ENCODE assay signal across 25 cellular contexts in genomic region chr6:145374566-145374965, GRCh38.
"Had no signal": no experiment of that assay in that cellular context is flagged by ENCODE, and none has a peak within 500 bp of the region (broad histone marks: within the 10 kb centered on the region; RNA-seq: fewer than 3 reads in every experiment).

No MANE protein-coding gene starts in this region.

- H3K9me3 ChIP-seq: ovary, prostate gland, tibial nerve, uterus had no signal

- H3K27me3 ChIP-seq: left lung, ovary, tibial nerve, uterus had no signal

- H3K4me1 Mint-ChIP-seq: nephron; stimulated activated naive CD8-positive, alpha-beta T cell treated with anti-CD3 and anti-CD28 coated beads, Interleukin-15, amount 100 ng/mL, for 72 hours had no signal

- DNase-seq: hippocampal formation; kidney; left colon; left lung; lower lobe of right lung; mammary epithelial cell; mesenchymal stem cell; naive thymus-derived CD8-positive, alpha-beta T cell; ovary; retina; right cardiac atrium; stimulated activated CD4-positive, alpha-beta T cell treated with anti-CD3 and anti-CD28 coated beads, Interleukin-1b, Interleukin-23, amount 100 ng/mL, for 48 hours; stimulated activated CD4-positive, alpha-beta T cell treated with anti-CD3 and anti-CD28 coated beads, Interleukin-2, amount 100 ng/mL, for 48 hours; stimulated activated CD4-positive, alpha-beta T cell treated with anti-CD3 and anti-CD28 coated beads, Interleukin-4, amount 100 ng/mL, for 4 hours; stimulated activated CD8-positive, alpha-beta memory T cell treated with anti-CD3 and anti-CD28 coated beads, Interleukin-4, amount 100 ng/mL, for 48 hours; stimulated activated naive CD4-positive, alpha-beta T cell treated with Interleukin-2 at 50 U/mL for 16 hours; stimulated activated naive CD8-positive, alpha-beta T cell treated with anti-CD3 and anti-CD28 coated beads, Interleukin-15, amount 100 ng/mL, for 72 hours; substantia nigra; uterus had no signal

- H3K36me3 Mint-ChIP-seq: naive thymus-derived CD8-positive, alpha-beta T cell; stimulated activated memory B cell treated with anti-CD40 and anti-IgM and Interleukin-4, amounts not matched to agents 10 μg/mL and 1 μg/mL and 100 μg/mL, for 72 hours; type B pancreatic cell had no signal

- H3K27ac Mint-ChIP-seq: naive thymus-derived CD8-positive, alpha-beta T cell; nephron; stimulated activated memory B cell treated with anti-CD40 and anti-IgM and Interleukin-4, amounts not matched to agents 10 μg/mL and 1 μg/mL and 100 μg/mL, for 72 hours; stimulated activated naive CD8-positive, alpha-beta T cell treated with anti-CD3 and anti-CD28 coated beads, Interleukin-15, amount 100 ng/mL, for 72 hours; type B pancreatic cell had no signal

- FAIRE-seq: kidney had no signal

- H3K27ac ChIP-seq: left lung, lower lobe of right lung, ovary, prostate gland, tibial nerve, uterus had no signal

- H3K4me3 ChIP-seq: left lung, lower lobe of right lung, ovary, prostate gland, smooth muscle cell, tibial nerve, uterus had no signal

- H3K36me3 ChIP-seq: left lung, lower lobe of right lung, ovary, prostate gland, tibial nerve, uterus had no signal

- ATAC-seq: left colon; left lung; lower lobe of right lung; naive thymus-derived CD8-positive, alpha-beta T cell; right cardiac atrium; stimulated activated memory B cell treated with anti-CD40 and anti-IgM and Interleukin-4, amounts not matched to agents 10 μg/mL and 1 μg/mL and 100 μg/mL, for 72 hours; stimulated activated naive CD8-positive, alpha-beta T cell treated with anti-CD3 and anti-CD28 coated beads, Interleukin-15, amount 100 ng/mL, for 72 hours had no signal

- H3K4me1 ChIP-seq: left lung, lower lobe of right lung, prostate gland, tibial nerve, uterus had no signal

- H3K4me3 Mint-ChIP-seq: naive thymus-derived CD8-positive, alpha-beta T cell; nephron; stimulated activated memory B cell treated with anti-CD40 and anti-IgM and Interleukin-4, amounts not matched to agents 10 μg/mL and 1 μg/mL and 100 μg/mL, for 72 hours; stimulated activated naive CD8-positive, alpha-beta T cell treated with anti-CD3 and anti-CD28 coated beads, Interleukin-15, amount 100 ng/mL, for 72 hours; type B pancreatic cell had no signal

- H3K4me2 ChIP-seq: smooth muscle cell had no signal
